31 cellular contexts compared by ENCODE assay signal in the genomic region with DNA sequence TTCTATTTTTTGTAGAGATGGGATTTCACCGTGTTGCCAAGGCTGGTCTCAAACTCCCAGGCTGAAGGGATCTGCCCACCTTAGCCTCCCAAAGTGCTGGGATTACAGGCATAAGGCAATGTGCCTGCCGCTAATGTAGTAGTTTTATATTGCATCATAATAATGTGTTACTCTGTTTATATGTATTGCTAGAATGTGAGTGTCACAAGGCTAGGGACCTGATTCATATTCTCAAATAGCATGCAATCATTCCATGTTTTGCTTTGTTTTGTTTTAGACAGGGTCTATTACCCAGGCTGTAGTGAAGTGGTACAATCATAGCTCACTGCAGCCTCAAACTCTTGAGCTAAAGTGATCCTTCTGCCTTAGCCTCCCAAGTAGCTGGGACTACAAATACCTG. TPM values are rescaled to one million over a fixed set of nuclear protein-coding genes. Genes with fewer than 3 reads are reported as not detected.
"Had no signal": no experiment of that assay in that cellular context is flagged by ENCODE, and none has a peak within 500 bp of the region (broad histone marks: within the 10 kb centered on the region; RNA-seq: fewer than 3 reads in every experiment).

No MANE protein-coding gene starts in this region.

- DNase-seq: activated B cell treated with CpG ODN at 0.5 μM for 24 hours; activated CD4-positive, alpha-beta T cell treated with anti-CD3 and anti-CD28 coated beads, Interleukin-2, amount 50 U/mL, for 1 hour; activated CD8-positive, alpha-beta T cell treated with anti-CD3 and anti-CD28 coated beads for 36 hours; activated naive CD8-positive, alpha-beta T cell treated with anti-CD3 and anti-CD28 coated beads, Interleukin-2, amount 50 U/mL, for 24 hours; activated T-cell treated with anti-CD3 and anti-CD28 coated beads, Interleukin-2, amount 50 U/mL, for 4 hours; anterior cingulate cortex; cerebellar nuclear complex; colonic mucosa; dorsolateral prefrontal cortex; effector memory CD4-positive, alpha-beta T cell; foreskin melanocyte; heart right ventricle; left ventricle myocardium superior; mammary epithelial cell; midbrain; naive thymus-derived CD4-positive, alpha-beta T cell; pancreas; spleen; stimulated activated CD4-positive, alpha-beta T cell treated with anti-CD3 and anti-CD28 coated beads, Interleukin-2, amount 100 ng/mL, for 48 hours; stimulated activated naive CD8-positive, alpha-beta T cell treated with anti-CD3 and anti-CD28 coated beads, Interleukin-15, Interleukin-2, amounts not matched to agents 100 U/mL and 50 U/mL, for 24 hours; T-cell; testis; transverse colon had no signal

- H3K27ac Mint-ChIP-seq: activated B cell treated with CpG ODN at 0.5 μM for 24 hours; activated CD8-positive, alpha-beta T cell treated with anti-CD3 and anti-CD28 coated beads for 36 hours; activated naive CD4-positive, alpha-beta T cell treated with anti-CD3 and anti-CD28 coated beads, Interleukin-2, amount 50 U/mL, for 24 hours; activated naive CD8-positive, alpha-beta T cell treated with anti-CD3 and anti-CD28 coated beads, Interleukin-2, amount 50 U/mL, for 24 hours; activated T-helper 2 cell treated with anti-CD3 and anti-CD28 coated beads, Interferon-gamma antibody, Interleukin-2, Interleukin-4, amounts not matched to agents 10 μg/mL and 5 μg/mL and 100 μg/mL, durations not matched to agents 14 hours and 24 hours and 36 hours; naive thymus-derived CD4-positive, alpha-beta T cell; T-cell had no signal

- H3K4me3 Mint-ChIP-seq: activated B cell treated with CpG ODN at 0.5 μM for 24 hours; activated CD8-positive, alpha-beta T cell treated with anti-CD3 and anti-CD28 coated beads for 36 hours; activated naive CD4-positive, alpha-beta T cell treated with anti-CD3 and anti-CD28 coated beads, Interleukin-2, amount 50 U/mL, for 24 hours; activated naive CD8-positive, alpha-beta T cell treated with anti-CD3 and anti-CD28 coated beads, Interleukin-2, amount 50 U/mL, for 24 hours; activated T-cell treated with anti-CD3 and anti-CD28 coated beads, Interleukin-2, amount 50 U/mL, for 4 hours; naive thymus-derived CD4-positive, alpha-beta T cell; T-cell had no signal

- H3K9me3 Mint-ChIP-seq: activated B cell treated with CpG ODN at 0.5 μM for 24 hours; activated CD8-positive, alpha-beta T cell treated with anti-CD3 and anti-CD28 coated beads for 36 hours; activated naive CD4-positive, alpha-beta T cell treated with anti-CD3 and anti-CD28 coated beads, Interleukin-2, amount 50 U/mL, for 24 hours; activated naive CD8-positive, alpha-beta T cell treated with anti-CD3 and anti-CD28 coated beads, Interleukin-2, amount 50 U/mL, for 24 hours; activated T-cell treated with anti-CD3 and anti-CD28 coated beads, Interleukin-2, amount 50 U/mL, for 4 hours; activated T-helper 2 cell treated with anti-CD3 and anti-CD28 coated beads, Interferon-gamma antibody, Interleukin-2, Interleukin-4, amounts not matched to agents 10 μg/mL and 5 μg/mL and 100 μg/mL, durations not matched to agents 14 hours and 24 hours and 36 hours; naive thymus-derived CD4-positive, alpha-beta T cell; T-cell had no signal

- H3K36me3 ChIP-seq: colonic mucosa, heart right ventricle, pancreas, prostate gland, spleen, transverse colon had no signal

- H3K4me1 ChIP-seq: colonic mucosa, pancreas, prostate gland, testis had no signal

- H3K27ac ChIP-seq: colonic mucosa, dorsolateral prefrontal cortex, heart right ventricle, pancreas, prostate gland, spleen, testis, transverse colon had no signal

- H3K36me3 Mint-ChIP-seq: activated naive CD4-positive, alpha-beta T cell treated with anti-CD3 and anti-CD28 coated beads, Interleukin-2, amount 50 U/mL, for 24 hours; naive thymus-derived CD4-positive, alpha-beta T cell; T-cell had no signal

- H3K4me3 ChIP-seq: colonic mucosa, dorsolateral prefrontal cortex, heart right ventricle, pancreas, prostate gland, spleen, testis, transverse colon had no signal

- H3K9me3 ChIP-seq: colonic mucosa, heart right ventricle, pancreas, prostate gland, spleen, testis, transverse colon had no signal

- H3K27me3 Mint-ChIP-seq: activated B cell treated with CpG ODN at 0.5 μM for 24 hours; activated CD8-positive, alpha-beta T cell treated with anti-CD3 and anti-CD28 coated beads for 36 hours; activated naive CD4-positive, alpha-beta T cell treated with anti-CD3 and anti-CD28 coated beads, Interleukin-2, amount 50 U/mL, for 24 hours; activated naive CD8-positive, alpha-beta T cell treated with anti-CD3 and anti-CD28 coated beads, Interleukin-2, amount 50 U/mL, for 24 hours; naive thymus-derived CD4-positive, alpha-beta T cell; T-cell had no signal

- H3K27me3 ChIP-seq: colonic mucosa, dorsolateral prefrontal cortex, heart right ventricle, pancreas, spleen, testis, transverse colon had no signal

RNA-seq across cellular contexts. Expression of gene CCL26, which starts 13.5 kb away (rescaled TPM):
- total RNA-seq: activated B cell treated with CpG ODN at 0.5 μM for 24 hours; activated CD8-positive, alpha-beta T cell treated with anti-CD3 and anti-CD28 coated beads for 36 hours; activated T-cell treated with anti-CD3 and anti-CD28 coated beads, Interleukin-2, amount 50 U/mL, for 4 hours; epithelial cell of proximal tubule; glomerular endothelial cell; left ventricle myocardium superior; mammary epithelial cell; naive thymus-derived CD4-positive, alpha-beta T cell; pancreas; prostate gland; spleen; T-cell; T-helper 2 cell treated with Interferon-gamma antibody and Interleukin-4, amounts not matched to agents 100 ng/mL and 5 ng/mL, for 36 hours; transverse colon had no signal
- polyA plus RNA-seq: mammary epithelial cell; naive thymus-derived CD4-positive, alpha-beta T cell; neural cell had no signal

RNA-seq across cellular contexts. Expression of gene CCL24, which starts 55.1 kb away (rescaled TPM):
- total RNA-seq: activated CD8-positive, alpha-beta T cell treated with anti-CD3 and anti-CD28 coated beads for 36 hours; activated T-cell treated with anti-CD3 and anti-CD28 coated beads, Interleukin-2, amount 50 U/mL, for 4 hours; activated T-helper 2 cell treated with anti-CD3 and anti-CD28 coated beads, Interferon-gamma antibody, Interleukin-2, Interleukin-4, amounts not matched to agents 10 μg/mL and 5 μg/mL and 100 μg/mL, durations not matched to agents 14 hours and 24 hours and 36 hours; dorsolateral prefrontal cortex; epithelial cell of proximal tubule; fibroblast of lung; glomerular endothelial cell; mammary epithelial cell; naive thymus-derived CD4-positive, alpha-beta T cell; prostate gland; T-cell; T-helper 2 cell treated with Interferon-gamma antibody and Interleukin-4, amounts not matched to agents 100 ng/mL and 5 ng/mL, for 36 hours; testis had no signal
- polyA plus RNA-seq: fibroblast of lung; mammary epithelial cell; naive thymus-derived CD4-positive, alpha-beta T cell; neural cell; pancreas had no signal
